In genomic region chr22:43955040-43955882, GRCh38 we compare ENCODE assay signal across 8 cellular contexts. TPM values are rescaled to one million over a fixed set of nuclear protein-coding genes. Genes with fewer than 3 reads are reported as not detected.
DNase-seq lines count a peak whose midpoint lies in the region; ATAC-seq, FAIRE-seq and TF ChIP-seq lines count a peak whose summit lies in the region.

TSS of gene SAMM50 (plus strand) at chr22:43955442. CDS start at chr22:43955578, 136 bp downstream.

- no peaks in the 10 kb centered on the region; the same call in 1 of the 2 replicates for H3K36me3 ChIP-seq in HUES64 (ENCODE audit: insufficient read depth, low read length)
- no peaks in the 10 kb centered on the region; the same call in 1 of the 2 replicates for H3K36me3 ChIP-seq in PC-3 (ENCODE audit: low read depth, low read length)

- peak within 1 kb of the TSS; percentile 99 for H3K4me2 ChIP-seq in PC-3 (ENCODE audit: low read length)

- no peaks in the 10 kb centered on the region for H3F3A ChIP-seq in PC-3 (ENCODE audit: low read length, unreplicated experiment)

- intact Hi-C loops in PC-3 (cut with micrococcal nuclease) = no loop called here

- peak within 1 kb of the TSS; percentile 84 for H2AFZ ChIP-seq in PC-3 (ENCODE audit: low read length)

- peak within 1 kb of the TSS; percentile 80 for H3K9ac ChIP-seq in HUES64 (ENCODE audit: low read depth, low read length)
- H3K9ac ChIP-seq in PC-3 (ENCODE audit: low read length) = peak within 1 kb of the TSS; percentile 95

- H3K79me2 ChIP-seq in PC-3 (ENCODE audit: low read length) = peaks cover 61% of the 10 kb centered on the region

- H3K9me3 ChIP-seq in HUES64 (ENCODE audit: insufficient read depth, low read depth, low read length) = no peaks in the 10 kb centered on the region
- H3K9me3 ChIP-seq in PC-3 (ENCODE audit: low read length) = no peaks in the 10 kb centered on the region

- no peaks in the 10 kb centered on the region for H3K9me2 ChIP-seq in PC-3 (replicated peaks; ENCODE audit: low read length)

- H3K27me3 ChIP-seq in HUES64 (ENCODE audit: insufficient read depth, low read length) (no peaks in the 10 kb centered on the region; the same call in 1 of the 2 replicates), PC-3 (ENCODE audit: low read length) (no peaks in the 10 kb centered on the region)

- POLR2A ChIA-PET in PC-3 (lab: Charles Lee; ENCODE audit: unreplicated experiment) = no interaction called here

- peak within 1 kb of the TSS; percentile 86 for H3K4me3 ChIP-seq in HUES64 (ENCODE audit: low read length)
- peak within 1 kb of the TSS; percentile 91 for H3K4me3 ChIP-seq in PC-3 (ENCODE audit: low read length)

- under 1% methylated on average over 74 of the region's 74 CpGs for WGBS in HUES64

- H3K4me1 ChIP-seq in HUES64 (ENCODE audit: insufficient read depth, low read length) (peaks cover 12% of the 10 kb centered on the region), PC-3 (ENCODE audit: insufficient read depth, low read length) (peaks cover 27% of the 10 kb centered on the region)

- H3K27ac ChIP-seq in HUES64 (ENCODE audit: low read depth, low read length) (peak within 1 kb of the TSS; percentile 77), PC-3 (ENCODE audit: low read length) (peak within 1 kb of the TSS; percentile 83), epithelial cell of prostate (peak within 1 kb of the TSS; percentile 75)

- H4K20me1 ChIP-seq in PC-3 (ENCODE audit: low read length) = no peaks in the 10 kb centered on the region

- no TSS peak for BruUV-seq in PC-3 (replicated peaks; lab: Mats Ljungman, UMichigan)

- TF ChIP-seq CTCF in D721Med (IDR thresholded peaks at IDR 0.05; ENCODE audit: insufficient read depth, missing control alignments) (no peak), PC-3 (conservative IDR thresholded peaks at IDR 0.05; ENCODE audit: low read depth, low read length) (no peak)

- ATAC-seq in GM21447 (IDR thresholded peaks at IDR 0.05; ENCODE audit: unreplicated experiment) = peak; percentile 84
- peak; percentile 95 for ATAC-seq in PC-3

- no peak for FAIRE-seq in D721Med (lab: Jason Lieb, UNC)

- DNase-seq in D721Med (ENCODE audit: insufficient read length, low spot score) (peak; percentile 51), PC-3 (peak; percentile 80), activated T-cell treated with anti-CD3 and anti-CD28 coated beads for 48 hours (ENCODE audit: low read depth) (peak; percentile 87), epithelial cell of prostate (ENCODE audit: low read depth, low spot score) (peak; percentile 44), mucosa of gallbladder (ENCODE audit: low spot score) (peak; percentile 91)
- DNase-seq in stimulated activated CD8-positive, alpha-beta memory T cell treated with anti-CD3 and anti-CD28 coated beads, Interleukin-4, amount 100 ng/mL, for 4 hours (ENCODE audit: low read depth in 2 of 2, low spot score in 1 of 2) = peak; percentile 82 to 86

- CTCF ChIA-PET in PC-3 (lab: Charles Lee) = interaction anchor here (0.6 kb wide), 1 partner anchor 381 kb away, joined by 3 read pairs; no protein-coding TSS in a partner anchor

RNA-seq across cellular contexts. Expression of gene SAMM50, which starts in this region (rescaled TPM):
- 55.9 TPM for polyA plus RNA-seq in HUES64 (2013, experiment 1 of 2)
- polyA plus RNA-seq in HUES64 (2013, experiment 2 of 2) = 48.0 TPM
- total RNA-seq in PC-3 (2014; rRNA removed) (26.6 and 34.5 TPM in 2 replicates), mucosa of gallbladder (51.8 TPM)

Comparison
In these comparisons a context has a peak if more than half of its experiments do, and no peak if none do; other contexts are left out.
1. Peak in every context shown above with its lines: DNase-seq, ATAC-seq, H3K4me3 ChIP-seq and H3K27ac ChIP-seq.